8 cellular contexts compared by ENCODE assay signal in the genomic region with DNA sequence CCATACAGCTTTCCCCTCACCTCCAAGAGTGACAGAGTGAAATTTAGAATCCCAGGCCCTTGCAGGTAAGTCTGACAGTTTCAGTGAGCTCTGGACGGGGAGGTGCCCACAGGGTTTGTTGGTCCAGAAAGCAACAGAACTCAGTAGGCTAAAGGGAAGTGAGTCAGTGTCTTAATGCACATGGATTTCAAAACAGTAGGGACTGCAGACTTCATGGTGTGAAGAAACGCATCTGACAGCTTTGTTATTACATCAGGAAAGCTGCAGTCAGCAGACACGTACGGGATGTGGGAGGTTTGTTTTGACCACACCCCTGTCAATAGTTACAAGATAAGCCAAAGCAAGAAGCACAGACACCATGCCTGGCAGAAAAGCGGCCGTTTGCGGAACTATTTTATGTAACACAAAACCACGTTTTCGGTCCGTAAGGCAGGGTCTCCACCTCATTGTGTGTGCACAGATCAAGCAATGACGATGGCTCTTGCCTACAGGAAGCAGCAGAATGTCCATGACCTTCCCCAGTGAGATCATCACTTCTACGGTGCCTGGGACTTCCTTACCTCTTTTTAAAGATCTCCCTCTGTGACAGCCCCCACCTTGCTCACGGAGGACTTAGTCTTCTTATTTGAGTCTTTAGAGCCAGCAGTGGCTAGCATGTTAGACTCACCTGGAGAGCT. TPM values are rescaled to one million over a fixed set of nuclear protein-coding genes. Genes with fewer than 3 reads are reported as not detected.
DNase-seq lines count a peak whose midpoint lies in the region; ATAC-seq, FAIRE-seq and TF ChIP-seq lines count a peak whose summit lies in the region.

No MANE protein-coding gene starts in this region.

- H3K4me3 ChIP-seq in BLaER1 treated with 17β-estradiol and CSF1 and Interleukin-3, amounts not matched to agents 10 nM and 100 nM = peak overlapping the region in 5 of 10 experiments; percentile 11 to 49 (median 24); a peak in 6 of 20 replicates
- peak overlapping the region; percentile 6 for H3K4me3 ChIP-seq in fibroblast of pulmonary artery (replicated peaks; ENCODE audit: low read depth, low read length)

- ATAC-seq in GM18520 (IDR thresholded peaks at IDR 0.05; ENCODE audit: unreplicated experiment) = no peak

- peaks cover 7% of the 10 kb centered on the region for H3K4me1 Mint-ChIP-seq in type B pancreatic cell (ENCODE audit: unreplicated experiment)

- peak overlapping the region; percentile 55 to 88 (median 79) for H3K4me2 ChIP-seq in BLaER1 treated with 17β-estradiol and CSF1 and Interleukin-3, amounts not matched to agents 10 nM and 100 nM

- no peak overlapping the region for H3K4me3 Mint-ChIP-seq in type B pancreatic cell

- intact Hi-C loops in posterior vena cava (cut with DNase I) = no loop called here

- H3K36me3 Mint-ChIP-seq in type B pancreatic cell = no peaks in the 10 kb centered on the region

- FAIRE-seq in H54 (lab: Jason Lieb, UNC) = peak; percentile 78

- no peaks in the 10 kb centered on the region for H3K27me3 Mint-ChIP-seq in type B pancreatic cell

- H3K9me3 Mint-ChIP-seq in type B pancreatic cell = peaks cover 6% of the 10 kb centered on the region

- H3K9ac ChIP-seq in BLaER1 treated with 17β-estradiol and CSF1 and Interleukin-3, amounts not matched to agents 10 nM and 100 nM = peak overlapping the region; percentile 69 to 93 (median 82)

- no peaks in the 10 kb centered on the region for H4K20me1 ChIP-seq in BLaER1 treated with 17β-estradiol and CSF1 and Interleukin-3, amounts not matched to agents 10 nM and 100 nM

- peak; percentile 71 for DNase-seq in H54 (ENCODE audit: insufficient read length, low spot score)
- DNase-seq in NOMO-1 treated with DMSO at 0.1 percent for 48 hours (lab: John Stamatoyannopoulos, UW; ENCODE audit: unreplicated experiment) = peak; percentile 100
- peak; percentile 39 for DNase-seq in activated T-cell treated with anti-CD3 and anti-CD28 coated beads for 48 hours (ENCODE audit: low read depth)
- DNase-seq in fibroblast of pulmonary artery (ENCODE audit: low read depth) = peak; percentile 100
- DNase-seq in posterior vena cava (ENCODE audit: low spot score) = peak; percentile 89
- no peak for DNase-seq in type B pancreatic cell (ENCODE audit: extremely low spot score, unreplicated experiment)

- H3K27ac Mint-ChIP-seq in type B pancreatic cell = peak overlapping the region; percentile 82

- TF ChIP-seq POLR2A in H54 (IDR thresholded peaks at IDR 0.05; ENCODE audit: low read depth, low read length) = no peak

- 0 out of 22 replicates have a peak, but pooled peaks cover 0 to 8% (median 0%) of the 10 kb centered on the region in 11 experiments for H3K36me3 ChIP-seq in BLaER1 treated with 17β-estradiol and CSF1 and Interleukin-3, amounts not matched to agents 10 nM and 100 nM

- peak overlapping the region; percentile 86 to 100 (median 95) for H3K27ac ChIP-seq in BLaER1 treated with 17β-estradiol and CSF1 and Interleukin-3, amounts not matched to agents 10 nM and 100 nM

- H3K27me3 ChIP-seq in BLaER1 treated with 17β-estradiol and CSF1 and Interleukin-3, amounts not matched to agents 10 nM and 100 nM = no peaks in the 10 kb centered on the region

- peaks cover 28 to 45% (median 36%) of the 10 kb centered on the region in 11 experiments for H3K9me3 ChIP-seq in BLaER1 treated with 17β-estradiol and CSF1 and Interleukin-3, amounts not matched to agents 10 nM and 100 nM (replicated peaks in 1 of 11)

- TF ChIP-seq CTCF in fibroblast of pulmonary artery (IDR thresholded peaks at IDR 0.05; ENCODE audit: low read length, missing control alignments) (no peak), type B pancreatic cell (conservative IDR thresholded peaks at IDR 0.05) (no peak)

- peaks cover 16 to 89% (median 36%) of the 10 kb centered on the region in 10 experiments for H3K4me1 ChIP-seq in BLaER1 treated with 17β-estradiol and CSF1 and Interleukin-3, amounts not matched to agents 10 nM and 100 nM

RNA-seq across cellular contexts. Expression of a gene that starts 58.1 kb away (rescaled TPM):
- total RNA-seq in posterior vena cava (1,000 to 10,000 TPM; 2,679 to 3,454 TPM), type B pancreatic cell (ENCODE audit: low replicate concordance) (1,346 and 2,108 TPM in 2 replicates)
